Comparison of ENCODE assay signal across 11 cellular contexts in genomic region chr11:73907191-73907590, GRCh38. TPM values are rescaled to one million over a fixed set of nuclear protein-coding genes. Genes with fewer than 3 reads are reported as not detected.
DNase-seq lines count a peak whose midpoint lies in the region; ATAC-seq, FAIRE-seq and TF ChIP-seq lines count a peak whose summit lies in the region.
"Had no signal": no experiment of that assay in that cellular context is flagged by ENCODE, and none has a peak within 500 bp of the region (broad histone marks: within the 10 kb centered on the region; RNA-seq: fewer than 3 reads in every experiment).

No MANE protein-coding gene starts in this region.

- no peak overlapping the region for H3K27ac ChIP-seq in pancreas

- ATAC-seq in pancreas (peak in 3 of 4 donors; percentile 41 to 49 (median 42)), HG03442 (IDR thresholded peaks at IDR 0.05; ENCODE audit: unreplicated experiment) (no peak)

- H3K4me3 ChIP-seq in epithelial cell of proximal tubule (ENCODE audit: low read depth, low read length) (no peak overlapping the region), pancreas (no peak overlapping the region)

- peak; percentile 15 for DNase-seq in NK-92 treated with Interleukin-12 subunit alpha and Interleukin-12 subunit beta, amount 100 ng/mL, for 24 hours (lab: John Stamatoyannopoulos, UW)
- DNase-seq in NK-92 (lab: John Stamatoyannopoulos, UW; ENCODE audit: unreplicated experiment), result no peak
- DNase-seq in OCI-M1 (lab: John Stamatoyannopoulos, UW), result peak; percentile 80
- peak; percentile 18 for DNase-seq in epithelial cell of proximal tubule (ENCODE audit: low read depth)
- DNase-seq in pancreas, result no peak
- DNase-seq in DMS 273 (lab: John Stamatoyannopoulos, UW; ENCODE audit: unreplicated experiment), result no peak
- no peak for DNase-seq in NCI-H2029 treated with DMSO at 0.1 percent for 48 hours (lab: John Stamatoyannopoulos, UW)
- DNase-seq: activated B cell treated with CpG ODN at 0.5 μM for 24 hours had no signal

- no peak for FAIRE-seq in pancreas (lab: Jason Lieb, UNC)
- FAIRE-seq: A204.1 had no signal

- no peaks in the 10 kb centered on the region for H3K9me3 ChIP-seq in pancreas

- peaks cover 0 to 34% (median 0%) of the 10 kb centered on the region in 3 donors for H3K36me3 ChIP-seq in pancreas

- no peaks in the 10 kb centered on the region for H3K27me3 ChIP-seq in pancreas

- no peaks in the 10 kb centered on the region for H3K4me1 ChIP-seq in pancreas

- TF ChIP-seq CTCF in epithelial cell of proximal tubule (conservative IDR thresholded peaks at IDR 0.05; ENCODE audit: low read depth, low read length), result peak; percentile 51
- no peak for TF ChIP-seq CTCF in pancreas (IDR thresholded peaks at IDR 0.05)

- WGBS in pancreas, 2 donors, result 77 to 93% methylated on average over 4 of the region's 4 CpGs

- intact Hi-C loops in pancreas (cut with DNase I), result no loop called here

RNA-seq across cellular contexts. Expression of gene PAAF1, which starts 30.4 kb away (rescaled TPM):
- total RNA-seq in epithelial cell of proximal tubule (6.0 and 6.5 TPM in 2 replicates), pancreas (10 to 100 TPM in 5 of 6 donors, 1 to 10 TPM in 1; 9.8 to 15.9 (median 11.4) TPM)
- 10 to 100 TPM in 1 of 2 donors, 1 to 10 TPM in 1; 8.0 to 15.0 TPM for polyA plus RNA-seq in pancreas

RNA-seq across cellular contexts. Expression of gene COA4, which starts 30.5 kb away (rescaled TPM):
- 133 and 134 TPM in 2 replicates for total RNA-seq in epithelial cell of proximal tubule
- 10 to 100 TPM; 19.0 to 37.7 (median 28.6) TPM for total RNA-seq in pancreas
- polyA plus RNA-seq in pancreas, result 10 to 100 TPM; 43.5 to 47.8 TPM

RNA-seq across cellular contexts. Expression of gene DNAJB13, which starts 43.6 kb away (rescaled TPM):
- total RNA-seq in epithelial cell of proximal tubule (0.46 TPM in 1 of 2 replicates, not detected in the other), pancreas (1 to 10 TPM in 1 of 6 donors, under 1 TPM in 5; 0.22 to 1.8 (median 0.41) TPM)
- 1 to 10 TPM in 1 of 2 donors, under 1 TPM in 1; 0.99 to 2.1 TPM for polyA plus RNA-seq in pancreas
- total RNA-seq: activated B cell treated with CpG ODN at 0.5 μM for 24 hours, skeletal muscle tissue had no signal

Comparison
In these comparisons a context has a peak if more than half of its experiments do, and no peak if none do; other contexts are left out.
1. DNase-seq: peak in NK-92 treated with Interleukin-12 subunit alpha and Interleukin-12 subunit beta, amount 100 ng/mL, for 24 hours (single experiment), OCI-M1 (single experiment) and epithelial cell of proximal tubule (single experiment); none in NK-92 (single experiment), pancreas (0 of 6), DMS 273 (single experiment) and NCI-H2029 treated with DMSO at 0.1 percent for 48 hours (single experiment).